In the genomic region with DNA sequence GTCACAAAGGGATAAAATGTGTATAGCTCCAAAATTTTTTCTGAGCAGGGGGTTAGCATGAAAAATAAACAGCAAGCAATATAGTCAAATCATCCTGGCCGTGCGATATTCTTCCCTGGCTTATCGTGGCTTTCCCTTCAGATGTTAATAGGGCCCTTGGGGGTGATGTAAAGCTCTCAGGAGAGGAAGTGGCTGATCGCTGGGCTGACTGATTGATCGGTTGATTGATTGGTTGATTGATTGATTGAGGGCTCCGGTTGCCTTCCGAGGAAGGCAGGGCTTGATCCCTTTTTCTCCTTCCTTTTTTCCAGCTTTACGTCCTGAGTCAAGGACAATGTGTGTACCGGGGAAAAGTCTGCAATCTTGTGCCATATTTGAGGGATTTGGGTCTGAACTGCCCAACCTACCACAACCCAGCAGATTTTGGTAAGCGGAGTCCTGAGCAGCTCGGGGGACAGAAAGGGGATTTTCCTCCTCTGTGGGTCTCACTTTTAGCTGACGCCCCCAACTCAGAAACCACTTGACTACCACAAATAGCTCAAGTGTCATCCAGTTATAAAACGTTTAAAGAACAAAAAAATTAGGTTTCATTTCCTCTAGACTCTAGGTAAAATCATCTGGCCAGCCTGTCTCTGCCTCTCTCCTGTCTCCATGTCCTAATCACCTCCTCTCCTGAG, we compare ENCODE assay signal across 29 cellular contexts. TPM values are rescaled to one million over a fixed set of nuclear protein-coding genes. Genes with fewer than 3 reads are reported as not detected.
DNase-seq lines count a peak whose midpoint lies in the region; ATAC-seq, FAIRE-seq and TF ChIP-seq lines count a peak whose summit lies in the region.
"Had no signal": no experiment of that assay in that cellular context is flagged by ENCODE, and none has a peak within 500 bp of the region (broad histone marks: within the 10 kb centered on the region; RNA-seq: fewer than 3 reads in every experiment).

No MANE protein-coding gene starts in this region.

- no peak for TF ChIP-seq RAD21 in HepG2 (CRISPR knock-in tag; IDR thresholded peaks at IDR 0.05)

- H3K79me2 ChIP-seq in HepG2 (ENCODE audit: insufficient read depth, low read length): no peaks in the 10 kb centered on the region

- H3K4me3 Mint-ChIP-seq in stimulated activated naive CD8-positive, alpha-beta T cell treated with anti-CD3 and anti-CD28 coated beads, Interleukin-15, Interleukin-2, amounts not matched to agents 100 ng/mL and 50 ng/mL, for 24 hours: no peak overlapping the region
- no peak overlapping the region for H3K4me3 Mint-ChIP-seq in activated T-helper 17 cell treated with anti-CD3 and anti-CD28 coated beads, Interleukin-2, amount 50 U/mL, for 72 hours
- H3K4me3 Mint-ChIP-seq in stimulated activated naive CD8-positive, alpha-beta T cell treated with anti-CD3 and anti-CD28 coated beads, Interleukin-15, amount 100 ng/mL, for 72 hours: no peak overlapping the region
- H3K4me3 Mint-ChIP-seq: activated naive CD4-positive, alpha-beta T cell treated with anti-CD3 and anti-CD28 coated beads, Interleukin-2, amount 10 ng/mL, durations not matched to agents 7 days and 5 days had no signal

- DNase-seq in stimulated activated naive CD8-positive, alpha-beta T cell treated with anti-CD3 and anti-CD28 coated beads, Interleukin-15, Interleukin-2, amounts not matched to agents 100 U/mL and 50 U/mL, for 24 hours: no peak
- no peak for DNase-seq in stimulated activated naive CD8-positive, alpha-beta T cell treated with anti-CD3 and anti-CD28 coated beads, Interleukin-15, amount 100 ng/mL, for 72 hours
- no peak for DNase-seq in HepG2 (ENCODE audit: low spot score)
- DNase-seq: activated CD8-positive, alpha-beta memory T cell treated with anti-CD3 and anti-CD28 coated beads for 24 hours; activated naive CD4-positive, alpha-beta T cell treated with anti-CD3 and anti-CD28 coated beads, Interleukin-2, amount 10 ng/mL, durations not matched to agents 7 days and 5 days; activated T-cell treated with anti-CD3 and anti-CD28 coated beads, Interleukin-2, amount 50 U/mL, for 48 hours; aorta; dorsolateral prefrontal cortex; EL; foreskin fibroblast; heart right ventricle; IMR-90; left colon; MM.1S; NCI-H1436; NCI-H526 treated with DMSO at 0.1 percent for 48 hours; right lobe of liver; T-helper 9 cell had no signal

- H4K20me1 ChIP-seq in HepG2 (ENCODE audit: insufficient read depth, low read length): no peaks in the 10 kb centered on the region

- peaks cover 9% of the 10 kb centered on the region for H3K36me3 Mint-ChIP-seq in stimulated activated naive CD8-positive, alpha-beta T cell treated with anti-CD3 and anti-CD28 coated beads, Interleukin-15, Interleukin-2, amounts not matched to agents 100 ng/mL and 50 ng/mL, for 24 hours (ENCODE audit: low read depth)
- peaks cover 31% of the 10 kb centered on the region for H3K36me3 Mint-ChIP-seq in activated T-helper 17 cell treated with anti-CD3 and anti-CD28 coated beads, Interleukin-2, amount 50 U/mL, for 72 hours (ENCODE audit: low read depth)

- H3K27ac ChIP-seq in HepG2 (ENCODE audit: extremely low read length, insufficient read depth, low read length): no peak overlapping the region
- H3K27ac ChIP-seq: dorsolateral prefrontal cortex, heart right ventricle, right lobe of liver, RWPE1, SK-N-MC had no signal

- no peak overlapping the region for H3K4me2 ChIP-seq in HepG2 (ENCODE audit: low read depth, low read length)

- H3K9me3 ChIP-seq in HepG2 (ENCODE audit: low read length): no peaks in the 10 kb centered on the region
- H3K9me3 ChIP-seq: heart right ventricle, right lobe of liver had no signal

- BruUV-seq in HepG2 (replicated peaks; lab: Mats Ljungman, UMichigan): no TSS peak

- H3K27me3 Mint-ChIP-seq in stimulated activated naive CD8-positive, alpha-beta T cell treated with anti-CD3 and anti-CD28 coated beads, Interleukin-15, Interleukin-2, amounts not matched to agents 100 ng/mL and 50 ng/mL, for 24 hours: no peaks in the 10 kb centered on the region
- no peaks in the 10 kb centered on the region for H3K27me3 Mint-ChIP-seq in activated T-helper 17 cell treated with anti-CD3 and anti-CD28 coated beads, Interleukin-2, amount 50 U/mL, for 72 hours
- no peaks in the 10 kb centered on the region for H3K27me3 Mint-ChIP-seq in stimulated activated naive CD8-positive, alpha-beta T cell treated with anti-CD3 and anti-CD28 coated beads, Interleukin-15, amount 100 ng/mL, for 72 hours
- H3K27me3 Mint-ChIP-seq: activated naive CD4-positive, alpha-beta T cell treated with anti-CD3 and anti-CD28 coated beads, Interleukin-2, amount 10 ng/mL, durations not matched to agents 7 days and 5 days had no signal

- no peak for TF ChIP-seq CTCF in HepG2 (CRISPR knock-in tag; IDR thresholded peaks at IDR 0.05)

- peaks cover 5 to 49% of the 10 kb centered on the region in 2 experiments; a peak in 4 of 5 replicates for H3K27me3 ChIP-seq in HepG2 (ENCODE audit: control insufficient read depth in 1 of 2, insufficient read depth in 2 of 2, low read length in 2 of 2)
- H3K27me3 ChIP-seq: dorsolateral prefrontal cortex, heart right ventricle, right lobe of liver had no signal

- H3K4me3 ChIP-seq in HepG2 (replicated peaks in 1 of 3; ENCODE audit: insufficient read depth in 1 of 3, low read depth in 2 of 3, low read length in 3 of 3): no peak overlapping the region
- H3K4me3 ChIP-seq: dorsolateral prefrontal cortex, heart right ventricle, right lobe of liver, SK-N-MC had no signal

- CTCF ChIA-PET in HepG2 (lab: Yijun Ruan, JAX; ENCODE audit: low intra/inter-chr PET ratio, low total read pairs): no interaction called here

- no peaks in the 10 kb centered on the region for H3K36me3 ChIP-seq in HepG2 (replicated peaks in 1 of 2; ENCODE audit: control insufficient read depth in 1 of 2, insufficient read depth in 2 of 2, low read length in 2 of 2)
- H3K36me3 ChIP-seq: right lobe of liver had no signal

- ATAC-seq in stimulated activated naive CD8-positive, alpha-beta T cell treated with anti-CD3 and anti-CD28 coated beads, Interleukin-15, Interleukin-2, amounts not matched to agents 100 U/mL and 50 U/mL, for 24 hours: no peak
- ATAC-seq in HG02798 (IDR thresholded peaks at IDR 0.05; ENCODE audit: poor library complexity, unreplicated experiment) (peak; percentile 16), GM18909 (IDR thresholded peaks at IDR 0.05; ENCODE audit: poor library complexity, unreplicated experiment) (no peak), GM21529 (IDR thresholded peaks at IDR 0.05; ENCODE audit: unreplicated experiment) (no peak), HepG2 (no peak)
- no peak for ATAC-seq in activated T-helper 17 cell treated with anti-CD3 and anti-CD28 coated beads, Interleukin-2, amount 50 U/mL, for 72 hours (replicated peaks)
- peak; percentile 24 for ATAC-seq in stimulated activated naive CD8-positive, alpha-beta T cell treated with anti-CD3 and anti-CD28 coated beads, Interleukin-15, amount 100 ng/mL, for 72 hours
- ATAC-seq: heart right ventricle, left colon, right lobe of liver had no signal

- H3K9me3 Mint-ChIP-seq in stimulated activated naive CD8-positive, alpha-beta T cell treated with anti-CD3 and anti-CD28 coated beads, Interleukin-15, Interleukin-2, amounts not matched to agents 100 ng/mL and 50 ng/mL, for 24 hours: no peaks in the 10 kb centered on the region
- no peaks in the 10 kb centered on the region for H3K9me3 Mint-ChIP-seq in activated T-helper 17 cell treated with anti-CD3 and anti-CD28 coated beads, Interleukin-2, amount 50 U/mL, for 72 hours
- no peaks in the 10 kb centered on the region for H3K9me3 Mint-ChIP-seq in stimulated activated naive CD8-positive, alpha-beta T cell treated with anti-CD3 and anti-CD28 coated beads, Interleukin-15, amount 100 ng/mL, for 72 hours
- H3K9me3 Mint-ChIP-seq: activated naive CD4-positive, alpha-beta T cell treated with anti-CD3 and anti-CD28 coated beads, Interleukin-2, amount 10 ng/mL, durations not matched to agents 7 days and 5 days had no signal

- TF ChIP-seq POLR2A in HepG2 (IDR thresholded peaks at IDR 0.05; ENCODE audit: insufficient read depth in 1 of 2, low read depth in 2 of 2, low read length in 2 of 2): no peak

- no peak overlapping the region for H2AFZ ChIP-seq in HepG2 (ENCODE audit: low read length)

- intact Hi-C loops in HepG2 (cut with micrococcal nuclease; ENCODE audit: unreplicated experiment): no loop called here

- 35% methylated on average over 13 of the region's 13 CpGs for whole genome bisulfite sequencing in HepG2 (ENCODE audit: low lambda C conversion rate)

- in situ Hi-C loops in HepG2 (cut with HindIII; ENCODE audit: extremely low pct_ligation_motif_present, low pct_unique_long_range_greater_than_20kb): no loop called here

- no peak overlapping the region for H3K9ac ChIP-seq in HepG2 (ENCODE audit: insufficient read depth, low read depth, low read length)

- TF ChIP-seq EP300 in HepG2 (IDR thresholded peaks at IDR 0.05; ENCODE audit: low read depth in 2 of 2, low read length in 2 of 2): no peak
- no peak for TF ChIP-seq EP300 in HepG2 (CRISPR knock-in tag; IDR thresholded peaks at IDR 0.05; ENCODE audit: borderline replicate concordance)

- no peaks in the 10 kb centered on the region for H3K4me1 ChIP-seq in HepG2 (ENCODE audit: insufficient read depth, low read length)
- H3K4me1 ChIP-seq: heart right ventricle had no signal

- peak overlapping the region; percentile 61 for H3K27ac Mint-ChIP-seq in stimulated activated naive CD8-positive, alpha-beta T cell treated with anti-CD3 and anti-CD28 coated beads, Interleukin-15, Interleukin-2, amounts not matched to agents 100 ng/mL and 50 ng/mL, for 24 hours
- peak overlapping the region; percentile 44 for H3K27ac Mint-ChIP-seq in activated T-helper 17 cell treated with anti-CD3 and anti-CD28 coated beads, Interleukin-2, amount 50 U/mL, for 72 hours
- H3K27ac Mint-ChIP-seq in stimulated activated naive CD8-positive, alpha-beta T cell treated with anti-CD3 and anti-CD28 coated beads, Interleukin-15, amount 100 ng/mL, for 72 hours: peak overlapping the region; percentile 28 to 69
- H3K27ac Mint-ChIP-seq: activated naive CD4-positive, alpha-beta T cell treated with anti-CD3 and anti-CD28 coated beads, Interleukin-2, amount 10 ng/mL, durations not matched to agents 7 days and 5 days had no signal

- FAIRE-seq in HepG2 (lab: Jason Lieb, UNC): no peak
- FAIRE-seq: urothelium cell line had no signal

- POLR2A ChIA-PET in HepG2 (lab: Yijun Ruan, JAX): no interaction called here

- peaks cover 9% of the 10 kb centered on the region for H3K4me1 Mint-ChIP-seq in stimulated activated naive CD8-positive, alpha-beta T cell treated with anti-CD3 and anti-CD28 coated beads, Interleukin-15, Interleukin-2, amounts not matched to agents 100 ng/mL and 50 ng/mL, for 24 hours (ENCODE audit: low read depth)
- H3K4me1 Mint-ChIP-seq in activated T-helper 17 cell treated with anti-CD3 and anti-CD28 coated beads, Interleukin-2, amount 50 U/mL, for 72 hours: no peaks in the 10 kb centered on the region
- peaks cover 16% of the 10 kb centered on the region for H3K4me1 Mint-ChIP-seq in stimulated activated naive CD8-positive, alpha-beta T cell treated with anti-CD3 and anti-CD28 coated beads, Interleukin-15, amount 100 ng/mL, for 72 hours
- H3K4me1 Mint-ChIP-seq: activated naive CD4-positive, alpha-beta T cell treated with anti-CD3 and anti-CD28 coated beads, Interleukin-2, amount 10 ng/mL, durations not matched to agents 7 days and 5 days had no signal

RNA-seq across cellular contexts. Expression of gene TFF3, which starts 29.5 kb away (rescaled TPM):
- not detected for total RNA-seq in activated T-helper 17 cell treated with anti-CD3 and anti-CD28 coated beads, Interleukin-2, amount 50 U/mL, for 72 hours
- 7.9 and 14.2 TPM in 2 replicates for total RNA-seq in HepG2 (2016; rRNA removed; fragmentation: Illumina TruSeq; extraction: Trizol)
- total RNA-seq in HepG2 (2016; cell fraction: cytosol; rRNA removed; fragmentation: Illumina TruSeq; extraction: Trizol; ENCODE audit: low read depth): 9.4 and 9.9 TPM in 2 replicates
- 10.8 and 14.1 TPM in 2 replicates for total RNA-seq in HepG2 (2016; cell fraction: insoluble cytoplasmic fraction; rRNA removed; fragmentation: Illumina TruSeq; extraction: Trizol)
- total RNA-seq in HepG2 (2016; cell fraction: membrane; rRNA removed; fragmentation: Illumina TruSeq; extraction: Trizol): 8.0 and 8.6 TPM in 2 replicates
- total RNA-seq in HepG2 (2016; cell fraction: nucleus; rRNA removed; fragmentation: Illumina TruSeq; extraction: Trizol): 5.1 and 9.3 TPM in 2 replicates
- polyA plus RNA-seq in HepG2 (2011; rRNA removed): 26.9 and 27.0 TPM in 2 replicates
- 15.9 and 30.0 TPM in 2 replicates for polyA plus RNA-seq in HepG2 (2011; cell fraction: cytosol; rRNA removed)
- 16.3 and 18.8 TPM in 2 replicates for polyA plus RNA-seq in HepG2 (2011; cell fraction: nucleus; rRNA removed)
- 14.9 and 18.1 TPM in 2 replicates for polyA plus RNA-seq in HepG2 (2012)
- polyA plus RNA-seq in HepG2 (2016; cell fraction: cytosol; fragmentation: Illumina TruSeq; extraction: Trizol; ENCODE audit: low read depth): 7.3 and 9.3 TPM in 2 replicates
- 5.5 and 6.2 TPM in 2 replicates for polyA plus RNA-seq in HepG2 (2016; cell fraction: insoluble cytoplasmic fraction; fragmentation: Illumina TruSeq; extraction: Trizol; ENCODE audit: low read depth)
- 4.6 and 6.5 TPM in 2 replicates for polyA plus RNA-seq in HepG2 (2016; cell fraction: membrane; fragmentation: Illumina TruSeq; extraction: Trizol; ENCODE audit: low read depth)
- 9.5 and 10.5 TPM in 2 replicates for polyA plus RNA-seq in HepG2 (2016; cell fraction: nucleus; fragmentation: Illumina TruSeq; extraction: Trizol; ENCODE audit: insufficient read depth, low read depth)
- 10.8 TPM in 1 of 2 replicates, not detected in the other for polyA minus RNA-seq in HepG2 (2011; rRNA and poly(A)+ RNA removed; ENCODE audit: low replicate concordance)
- 6.5 and 7.7 TPM in 2 replicates for polyA minus RNA-seq in HepG2 (2011; cell fraction: cytosol; rRNA and poly(A)+ RNA removed)
- polyA minus RNA-seq in HepG2 (2011; cell fraction: nucleus; rRNA and poly(A)+ RNA removed): 0.77 and 1.7 TPM in 2 replicates
- total RNA-seq: A673, IMR-90 had no signal
- polyA plus RNA-seq: BJ, IMR-90, neural cell had no signal

Comparison
In these comparisons a context has a peak if more than half of its experiments do, and no peak if none do; other contexts are left out.
1. ATAC-seq: peak in HG02798 (single experiment) and stimulated activated naive CD8-positive, alpha-beta T cell treated with anti-CD3 and anti-CD28 coated beads, Interleukin-15, amount 100 ng/mL, for 72 hours (single experiment); none in stimulated activated naive CD8-positive, alpha-beta T cell treated with anti-CD3 and anti-CD28 coated beads, Interleukin-15, Interleukin-2, amounts not matched to agents 100 U/mL and 50 U/mL, for 24 hours (single experiment), activated T-helper 17 cell treated with anti-CD3 and anti-CD28 coated beads, Interleukin-2, amount 50 U/mL, for 72 hours (single experiment), GM18909 (single experiment), GM21529 (single experiment) and HepG2 (single experiment).
2. RNA of gene TFF3, which starts 29.5 kb away (total RNA-seq): 5.1 to 14.2 TPM in HepG2; not detected in activated T-helper 17 cell treated with anti-CD3 and anti-CD28 coated beads, Interleukin-2, amount 50 U/mL, for 72 hours; every median in the first group is over 4 times any median in the second.
3. Peak in every context shown above with its lines, with median percentiles within 50 percentile points of each other: H3K27ac Mint-ChIP-seq.